ENCODE assay signal across 26 cellular contexts in genomic region chr4:26737385-26737784, GRCh38.
"Had no signal": no experiment of that assay in that cellular context is flagged by ENCODE, and none has a peak within 500 bp of the region (broad histone marks: within the 10 kb centered on the region; RNA-seq: fewer than 3 reads in every experiment).

No MANE protein-coding gene starts in this region.

- H3K79me2 ChIP-seq: hepatocyte had no signal

- H3K9me3 ChIP-seq: colonic mucosa, esophagus squamous epithelium, gastrocnemius medialis, left lung, mucosa of descending colon, psoas muscle, sigmoid colon, spleen, thoracic aorta, tibial nerve, upper lobe of left lung had no signal

- H3K27me3 ChIP-seq: colonic mucosa, esophagus squamous epithelium, gastrocnemius medialis, hepatocyte, left lung, neural progenitor cell, sigmoid colon, spleen, tibial nerve, upper lobe of left lung had no signal

- H3K4me1 ChIP-seq: colonic mucosa, left lung, psoas muscle, spleen had no signal

- H3K9ac ChIP-seq: neural progenitor cell had no signal

- H3K4me2 ChIP-seq: hepatocyte, neural progenitor cell had no signal

- DNase-seq: colonic mucosa; effector CD8-positive, alpha-beta T cell; endodermal cell; esophagus squamous epithelium; gastrocnemius medialis; head of caudate nucleus; kidney; left cardiac atrium; left lung; mucosa of descending colon; naive thymus-derived CD4-positive, alpha-beta T cell; posterior cingulate gyrus; psoas muscle; right cardiac atrium; sigmoid colon; spleen; stimulated activated CD4-positive, alpha-beta T cell treated with anti-CD3 and anti-CD28 coated beads, Interleukin-4, amount 100 ng/mL, for 4 hours; stimulated activated naive CD8-positive, alpha-beta T cell treated with anti-CD3 and anti-CD28 coated beads, Interleukin-15, Interleukin-2, amounts not matched to agents 100 U/mL and 50 U/mL, for 24 hours; substantia nigra; upper lobe of left lung had no signal

- H3K36me3 ChIP-seq: colonic mucosa, esophagus squamous epithelium, gastrocnemius medialis, left lung, neural progenitor cell, spleen, thoracic aorta, upper lobe of left lung had no signal

- H3K27ac ChIP-seq: colonic mucosa, esophagus squamous epithelium, gastrocnemius medialis, hepatocyte, left lung, neural progenitor cell, psoas muscle, sigmoid colon, skin epidermis, spleen, thoracic aorta, tibial nerve, upper lobe of left lung had no signal

- H2AFZ ChIP-seq: hepatocyte, neural progenitor cell had no signal

- H3K4me3 ChIP-seq: colonic mucosa, esophagus squamous epithelium, gastrocnemius medialis, hepatocyte, left lung, mucosa of descending colon, neural progenitor cell, psoas muscle, sigmoid colon, skin epidermis, spleen, thoracic aorta, tibial nerve, upper lobe of left lung had no signal

- ATAC-seq: gastrocnemius medialis; left cardiac atrium; left lung; mucosa of descending colon; naive thymus-derived CD4-positive, alpha-beta T cell; psoas muscle; right cardiac atrium; stimulated activated memory B cell treated with anti-CD40 and anti-IgM and Interleukin-4, amounts not matched to agents 10 μg/mL and 1 μg/mL and 100 μg/mL, for 72 hours; stimulated activated naive CD8-positive, alpha-beta T cell treated with anti-CD3 and anti-CD28 coated beads, Interleukin-15, Interleukin-2, amounts not matched to agents 100 U/mL and 50 U/mL, for 24 hours had no signal
